Comparison of ENCODE assay signal across 15 cellular contexts in genomic region chr15:96703794-96704550, GRCh38.
"Had no signal": no experiment of that assay in that cellular context is flagged by ENCODE, and none has a peak within 500 bp of the region (broad histone marks: within the 10 kb centered on the region; RNA-seq: fewer than 3 reads in every experiment).

No MANE protein-coding gene starts in this region.

- H3K4me1 ChIP-seq: foreskin keratinocyte had no signal

- ATAC-seq: activated CD4-positive, CD25-positive, alpha-beta regulatory T cell treated with anti-CD3 and anti-CD28 coated beads, Interleukin-2, amount 50 U/mL, for 24 hours; foreskin keratinocyte; naive thymus-derived CD8-positive, alpha-beta T cell had no signal

- H3K36me3 Mint-ChIP-seq: activated naive CD8-positive, alpha-beta T cell treated with anti-CD3 and anti-CD28 coated beads, Interleukin-2, amount 10 ng/mL, durations not matched to agents 7 days and 5 days; naive thymus-derived CD8-positive, alpha-beta T cell had no signal

- DNase-seq: activated CD4-positive, alpha-beta T cell treated with anti-CD3 and anti-CD28 coated beads, Interleukin-2, amount 50 U/mL, for 1 hour; activated naive CD8-positive, alpha-beta T cell treated with anti-CD3 and anti-CD28 coated beads, Interleukin-2, amount 10 ng/mL, durations not matched to agents 7 days and 5 days; brain microvascular endothelial cell; foreskin keratinocyte; head of caudate nucleus; naive thymus-derived CD8-positive, alpha-beta T cell; stimulated activated CD4-positive, alpha-beta T cell treated with anti-CD3 and anti-CD28 coated beads, Interleukin-15, amount 100 ng/mL, for 24 hours; stimulated activated CD4-positive, alpha-beta T cell treated with anti-CD3 and anti-CD28 coated beads, Interleukin-4, amount 100 ng/mL, for 24 hours; stimulated activated naive CD4-positive, alpha-beta T cell; substantia nigra had no signal

- H3K27ac ChIP-seq: brain microvascular endothelial cell, coronary artery, foreskin keratinocyte, neutrophil had no signal

- H3K4me1 Mint-ChIP-seq: activated naive CD8-positive, alpha-beta T cell treated with anti-CD3 and anti-CD28 coated beads, Interleukin-2, amount 10 ng/mL, durations not matched to agents 7 days and 5 days; central memory CD8-positive, alpha-beta T cell; naive thymus-derived CD8-positive, alpha-beta T cell had no signal

- H3K4me3 Mint-ChIP-seq: activated naive CD8-positive, alpha-beta T cell treated with anti-CD3 and anti-CD28 coated beads, Interleukin-2, amount 10 ng/mL, durations not matched to agents 7 days and 5 days; activated T-helper 1 cell treated with anti-CD3 and anti-CD28 coated beads, Interleukin-12 subunit alpha, Interleukin-12 subunit beta, Interleukin-2, Interleukin-4 antibody, amounts not matched to agents 30 ng/mL and 10 ng/mL and 1 ng/mL, durations not matched to agents 14 hours and 24 hours and 36 hours; central memory CD8-positive, alpha-beta T cell; naive thymus-derived CD8-positive, alpha-beta T cell had no signal

- H3K27me3 ChIP-seq: brain microvascular endothelial cell, foreskin keratinocyte had no signal

- H3K4me3 ChIP-seq: coronary artery had no signal

- H3K9me3 Mint-ChIP-seq: activated naive CD8-positive, alpha-beta T cell treated with anti-CD3 and anti-CD28 coated beads, Interleukin-2, amount 10 ng/mL, durations not matched to agents 7 days and 5 days; activated T-helper 1 cell treated with anti-CD3 and anti-CD28 coated beads, Interleukin-12 subunit alpha, Interleukin-12 subunit beta, Interleukin-2, Interleukin-4 antibody, amounts not matched to agents 30 ng/mL and 10 ng/mL and 1 ng/mL, durations not matched to agents 14 hours and 24 hours and 36 hours; central memory CD8-positive, alpha-beta T cell; naive thymus-derived CD8-positive, alpha-beta T cell had no signal

- H3K9me3 ChIP-seq: neutrophil had no signal

- H3K27ac Mint-ChIP-seq: activated naive CD8-positive, alpha-beta T cell treated with anti-CD3 and anti-CD28 coated beads, Interleukin-2, amount 10 ng/mL, durations not matched to agents 7 days and 5 days; activated T-helper 1 cell treated with anti-CD3 and anti-CD28 coated beads, Interleukin-12 subunit alpha, Interleukin-12 subunit beta, Interleukin-2, Interleukin-4 antibody, amounts not matched to agents 30 ng/mL and 10 ng/mL and 1 ng/mL, durations not matched to agents 14 hours and 24 hours and 36 hours; naive thymus-derived CD8-positive, alpha-beta T cell had no signal

- H3K36me3 ChIP-seq: brain microvascular endothelial cell, neutrophil had no signal
